In genomic region chr11:68271781-68272608, GRCh38 we compare ENCODE assay signal across 8 cellular contexts. TPM values are rescaled to one million over a fixed set of nuclear protein-coding genes. Genes with fewer than 3 reads are reported as not detected.
DNase-seq lines count a peak whose midpoint lies in the region; ATAC-seq and TF ChIP-seq lines count a peak whose summit lies in the region.

Gene C11orf24, minus strand, starts transcription at chr11:68271973. Its CDS starts 8,206 bp downstream, at chr11:68263767.

- H3K4me1 ChIP-seq in adrenal gland (replicated peaks in 1 of 2) = peaks cover 0 to 27% of the 10 kb centered on the region in 2 donors
- peaks cover 8 to 47% (median 32%) of the 10 kb centered on the region in 9 donors for H3K4me1 ChIP-seq in heart right ventricle
- H3K4me1 ChIP-seq in upper lobe of left lung = peaks cover 18 to 33% (median 24%) of the 10 kb centered on the region in 4 donors

- intact Hi-C loops in adrenal gland (cut with DNase I) (no loop called here), heart right ventricle (cut with DNase I) (loop anchor here in 5 of 10 donors (2.0 to 5.0 kb wide), 3 partner anchors 40 to 113 kb away; partner anchors contain the start of gene LRP5 (in 1 of the 5)), posterior vena cava (cut with DNase I) (no loop called here)

- TF ChIP-seq CTCF in GM13977 (IDR thresholded peaks at IDR 0.05; ENCODE audit: extremely low read depth, insufficient read depth, missing control alignments) = no peak
- TF ChIP-seq CTCF in adrenal gland (IDR thresholded peaks at IDR 0.05) = peak in 3 of 6 experiments; percentile 11 to 17 (median 17)
- TF ChIP-seq CTCF in heart right ventricle (IDR thresholded peaks at IDR 0.05) = no peak
- TF ChIP-seq CTCF in upper lobe of left lung (IDR thresholded peaks at IDR 0.05) = peak in 4 of 6 experiments; percentile 22 to 40 (median 34)

- H3K27me3 ChIP-seq in adrenal gland = no peaks in the 10 kb centered on the region
- no peaks in the 10 kb centered on the region for H3K27me3 ChIP-seq in heart right ventricle
- no peaks in the 10 kb centered on the region for H3K27me3 ChIP-seq in upper lobe of left lung

- H3K9me3 ChIP-seq in adrenal gland (replicated peaks in 1 of 3) = no peaks in the 10 kb centered on the region
- H3K9me3 ChIP-seq in heart right ventricle = no peaks in the 10 kb centered on the region
- H3K9me3 ChIP-seq in upper lobe of left lung = no peaks in the 10 kb centered on the region

- 0 to 1% (median 0%) methylated on average over 16 to 71 of the region's 71 CpGs for WGBS in adrenal gland, 4 donors
- 0 to 1% methylated on average over 69 to 71 of the region's 71 CpGs for WGBS in heart right ventricle, 2 donors
- WGBS in upper lobe of left lung, 2 donors = 0 to 1% methylated on average over 14 to 30 of the region's 71 CpGs

- TF ChIP-seq POLR2A in adrenal gland (IDR thresholded peaks at IDR 0.05) (peak; percentile 35 to 87), upper lobe of left lung (IDR thresholded peaks at IDR 0.05) (peak in 3 of 4 donors; percentile 75 to 91 (median 86))

- in situ Hi-C loops in GM13977 (cut with MboI; ENCODE audit: low pct_unique_long_range_greater_than_20kb, low sequenced_read_pairs, unreplicated experiment) = no loop called here

- peak within 1 kb of the TSS; percentile 32 to 94 (median 68) for H3K4me3 ChIP-seq in adrenal gland
- peak within 1 kb of the TSS; percentile 60 to 91 (median 80) for H3K4me3 ChIP-seq in heart right ventricle
- peak within 1 kb of the TSS; percentile 61 to 92 (median 78) for H3K4me3 ChIP-seq in upper lobe of left lung

- DNase-seq in GM13977 (ENCODE audit: low spot score) (peak; percentile 99), NCI-H146 treated with DMSO at 0.1 percent for 48 hours (lab: John Stamatoyannopoulos, UW; ENCODE audit: unreplicated experiment) (peak; percentile 89), T-helper 1 cell (peak; percentile 88 to 95 (median 89)), adrenal gland (peak; percentile 94 to 96 (median 95)), heart right ventricle (peak; percentile 94 to 96), posterior vena cava (ENCODE audit: low spot score) (peak; percentile 98), upper lobe of left lung (peak; percentile 97 to 98)

- TF ChIP-seq EP300 in upper lobe of left lung (IDR thresholded peaks at IDR 0.05) = no peak

- ATAC-seq in HG02870 (IDR thresholded peaks at IDR 0.05; ENCODE audit: unreplicated experiment) (peak; percentile 68), heart right ventricle (peak; percentile 95 to 98 (median 97)), upper lobe of left lung (ENCODE audit: low FRiP score in 2 of 2) (peak; percentile 98)

- peaks cover 0 to 11% of the 10 kb centered on the region in 2 donors for H3K36me3 ChIP-seq in adrenal gland (replicated peaks in 1 of 2)
- H3K36me3 ChIP-seq in heart right ventricle = peaks cover 0 to 15% (median 9%) of the 10 kb centered on the region in 9 donors
- peaks cover 0 to 10% (median 7%) of the 10 kb centered on the region in 4 donors for H3K36me3 ChIP-seq in upper lobe of left lung

- H3K27ac ChIP-seq in adrenal gland (peak within 1 kb of the TSS; percentile 79 to 94 (median 91)), heart right ventricle (peak within 1 kb of the TSS; percentile 76 to 99 (median 95)), upper lobe of left lung (peak within 1 kb of the TSS; percentile 90 to 99 (median 96))

RNA-seq across cellular contexts. Expression of gene C11orf24, which starts in this region (rescaled TPM):
- 10 to 100 TPM; 18.7 to 41.2 (median 27.2) TPM for total RNA-seq in adrenal gland
- polyA plus RNA-seq in adrenal gland = 10 to 100 TPM; 23.4 to 46.5 (median 27.3) TPM
- total RNA-seq in heart right ventricle = 10 to 100 TPM; 14.9 to 45.6 (median 28.1) TPM
- polyA plus RNA-seq in heart right ventricle = 10 to 100 TPM; 54.2 to 62.2 TPM
- 10 to 100 TPM; 67.2 to 74.9 TPM for total RNA-seq in posterior vena cava
- total RNA-seq in upper lobe of left lung = 10 to 100 TPM; 13.9 to 37.5 (median 24.0) TPM

Comparison
In these comparisons a context has a peak if more than half of its experiments do, and no peak if none do; other contexts are left out.
1. Peak in every context shown above with its lines: DNase-seq, ATAC-seq, H3K4me3 ChIP-seq and H3K27ac ChIP-seq.
2. CTCF ChIP-seq: peak in upper lobe of left lung (4 of 6); none in GM13977 (single experiment) and heart right ventricle (0 of 9).